ENCODE assay signal across 8 cellular contexts in the genomic region with DNA sequence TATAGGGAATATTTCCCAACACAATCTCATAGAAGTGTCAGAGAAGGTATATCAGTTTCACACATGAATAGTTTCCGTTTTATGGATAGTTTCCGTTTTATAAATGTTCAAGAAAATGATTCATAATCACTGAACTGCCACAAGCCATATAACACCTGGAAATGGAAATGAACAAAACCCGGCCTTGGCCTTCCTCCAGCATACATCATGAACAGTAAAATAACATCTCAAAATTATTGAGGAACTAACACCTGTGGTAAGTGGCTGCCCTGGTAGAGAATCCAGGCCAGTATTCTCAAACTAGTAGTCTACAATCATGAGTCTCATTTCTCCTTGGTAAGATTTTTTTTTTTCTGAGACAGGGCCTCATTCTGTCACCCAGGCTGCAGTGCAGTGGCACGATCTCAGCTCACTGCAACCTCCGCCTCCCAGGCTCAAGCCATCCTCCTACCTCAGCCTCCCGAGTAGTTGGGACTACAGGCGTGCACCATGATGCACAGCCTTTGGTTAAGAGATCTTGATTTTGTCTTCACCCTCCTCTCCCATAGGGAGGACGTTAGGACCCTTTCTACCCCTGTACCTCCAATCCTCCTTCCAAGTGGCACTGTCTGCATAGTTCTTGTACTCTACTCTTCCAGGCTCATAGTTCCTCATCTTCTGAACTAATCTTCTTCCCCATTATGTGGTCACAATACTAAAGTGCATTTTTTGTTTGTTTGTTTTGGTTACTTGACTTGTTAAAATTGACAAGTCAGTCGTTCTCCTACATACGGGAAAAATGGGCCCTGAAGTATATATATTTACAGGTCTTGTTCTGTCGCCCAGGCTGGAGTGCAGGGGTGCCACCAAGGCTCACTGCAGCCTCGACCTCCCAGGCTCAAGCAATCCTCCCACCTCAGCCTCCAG. TPM values are rescaled to one million over a fixed set of nuclear protein-coding genes. Genes with fewer than 3 reads are reported as not detected.
DNase-seq lines count a peak whose midpoint lies in the region; ATAC-seq and TF ChIP-seq lines count a peak whose summit lies in the region.

No MANE protein-coding gene starts in this region.

- H3K36me3 ChIP-seq in lower lobe of right lung = no peaks in the 10 kb centered on the region

- H3K27ac ChIP-seq in lower lobe of right lung = peak overlapping the region; percentile 92

- H3K9me3 ChIP-seq in lower lobe of right lung = no peaks in the 10 kb centered on the region

- intact Hi-C loops in lower lobe of right lung (cut with DNase I) = no loop called here

- H3K9me3 Mint-ChIP-seq in activated T-helper 17 cell treated with anti-CD3 and anti-CD28 coated beads, Interleukin-2, amount 50 U/mL, for 72 hours = no peaks in the 10 kb centered on the region

- DNase-seq in CD1c-positive myeloid dendritic cell (ENCODE audit: extremely low spot score) = peak; percentile 80
- no peak for DNase-seq in lower lobe of right lung
- DNase-seq in superior temporal gyrus (ENCODE audit: extremely low spot score) = peak; percentile 12
- DNase-seq in HuH-7 (ENCODE audit: low spot score) = no peak

- no peaks in the 10 kb centered on the region for H3K27me3 ChIP-seq in lower lobe of right lung (ENCODE audit: low read depth)

- H3K4me3 Mint-ChIP-seq in activated T-helper 17 cell treated with anti-CD3 and anti-CD28 coated beads, Interleukin-2, amount 50 U/mL, for 72 hours = peak overlapping the region; percentile 61

- H3K27me3 Mint-ChIP-seq in activated T-helper 17 cell treated with anti-CD3 and anti-CD28 coated beads, Interleukin-2, amount 50 U/mL, for 72 hours = peaks cover 3% of the 10 kb centered on the region

- no peaks in the 10 kb centered on the region for H3K36me3 Mint-ChIP-seq in activated T-helper 17 cell treated with anti-CD3 and anti-CD28 coated beads, Interleukin-2, amount 50 U/mL, for 72 hours (ENCODE audit: low read depth)

- peaks cover 23% of the 10 kb centered on the region for H3K4me1 Mint-ChIP-seq in activated T-helper 17 cell treated with anti-CD3 and anti-CD28 coated beads, Interleukin-2, amount 50 U/mL, for 72 hours

- H3K4me1 ChIP-seq in lower lobe of right lung = peaks cover 15% of the 10 kb centered on the region

- H3K4me3 ChIP-seq in lower lobe of right lung = peak overlapping the region; percentile 67

- H3K27ac Mint-ChIP-seq in activated T-helper 17 cell treated with anti-CD3 and anti-CD28 coated beads, Interleukin-2, amount 50 U/mL, for 72 hours = peak overlapping the region; percentile 84

- ATAC-seq in HG02973 (IDR thresholded peaks at IDR 0.05; ENCODE audit: unreplicated experiment) = peak; percentile 42
- ATAC-seq in activated T-helper 17 cell treated with anti-CD3 and anti-CD28 coated beads, Interleukin-2, amount 50 U/mL, for 72 hours (replicated peaks) = peak; percentile 89
- ATAC-seq in lower lobe of right lung = no peak
- ATAC-seq in HG02763 (IDR thresholded peaks at IDR 0.05; ENCODE audit: unreplicated experiment) = no peak
- no peak for ATAC-seq in HG03108 (IDR thresholded peaks at IDR 0.05; ENCODE audit: unreplicated experiment)

- TF ChIP-seq CTCF in lower lobe of right lung (IDR thresholded peaks at IDR 0.05) = no peak

RNA-seq across cellular contexts. Expression of gene RGS9, which starts 15.0 kb away (rescaled TPM):
- 1 to 10 TPM; 5.1 to 7.5 TPM for total RNA-seq in activated T-helper 17 cell treated with anti-CD3 and anti-CD28 coated beads, Interleukin-2, amount 50 U/mL, for 72 hours
- 7.9 TPM for total RNA-seq in lower lobe of right lung

Comparison
In these comparisons a context has a peak if more than half of its experiments do, and no peak if none do; other contexts are left out.
1. DNase-seq: peak in CD1c-positive myeloid dendritic cell (single experiment) and superior temporal gyrus (single experiment); none in lower lobe of right lung (single experiment) and HuH-7 (single experiment).
2. ATAC-seq: peak in HG02973 (single experiment) and activated T-helper 17 cell treated with anti-CD3 and anti-CD28 coated beads, Interleukin-2, amount 50 U/mL, for 72 hours (single experiment); none in lower lobe of right lung (0 of 2), HG02763 (single experiment) and HG03108 (single experiment).